Comparison of ENCODE assay signal across 8 cellular contexts in genomic region chr13:51584731-51585191, GRCh38. TPM values are rescaled to one million over a fixed set of nuclear protein-coding genes. Genes with fewer than 3 reads are reported as not detected.
DNase-seq lines count a peak whose midpoint lies in the region; TF ChIP-seq lines count a peak whose summit lies in the region.

No MANE protein-coding gene starts in this region.

- POLR2A ChIA-PET in GM10248 (lab: Yijun Ruan, JAX) = interaction anchor here (1.4 to 3.8 kb wide), 2 partner anchors 132 to 133 kb away, joined by 4 to 26 read pairs; partner anchors contain the start of gene INTS6

- CTCF ChIA-PET in GM10248 (lab: Yijun Ruan, JAX) = interaction anchor here (1.0 to 3.1 kb wide), 4 partner anchors 11 to 29 kb away, joined by 3 to 15 read pairs (median 6); no protein-coding TSS in a partner anchor

- H3K9ac ChIP-seq in GM23248 = peak overlapping the region; percentile 87

- 1 to 2% methylated on average over 30 to 43 of the region's 43 CpGs for whole genome bisulfite sequencing in GM23248 (ENCODE audit: low coverage in 1 of 2, low lambda C conversion rate in 2 of 2, missing lambda C conversion rate in 2 of 2), 2 experiments

- H3K27me3 ChIP-seq in GM23248 (replicated peaks; ENCODE audit: insufficient read depth) (no peaks in the 10 kb centered on the region), kidney epithelial cell (ENCODE audit: control insufficient read depth, insufficient read depth, low read length) (no peaks in the 10 kb centered on the region)

- in situ Hi-C loops in GM23248 (cut with MboI) = no loop called here

- H4K20me1 ChIP-seq in GM23248 (ENCODE audit: insufficient read depth) = no peaks in the 10 kb centered on the region

- H3K9me3 ChIP-seq in GM23248 (ENCODE audit: low read depth) = no peaks in the 10 kb centered on the region

- peak; percentile 60 for DNase-seq in GM10248 (ENCODE audit: extremely low spot score)
- DNase-seq in GM23248 = peak; percentile 77
- peak; percentile 58 for DNase-seq in LHCN-M2 (ENCODE audit: low read depth)
- peak in 44 of 61 donors; percentile 4 to 79 (median 53) for DNase-seq in caudate nucleus (lab: John Stamatoyannopoulos, UW)
- no peak for DNase-seq in kidney epithelial cell (ENCODE audit: low read depth)
- DNase-seq in stimulated activated CD4-positive, alpha-beta T cell treated with anti-CD3 and anti-CD28 coated beads, Interleukin-1b, Interleukin-23, amount 100 ng/mL, for 4 hours (ENCODE audit: low read depth in 2 of 2) = peak; percentile 28 to 44
- DNase-seq in GDM1 (lab: John Stamatoyannopoulos, UW) = no peak

- H3K4me1 ChIP-seq in GM23248 (ENCODE audit: insufficient read depth) = peaks cover 37% of the 10 kb centered on the region

- no peaks in the 10 kb centered on the region for H3K9me2 ChIP-seq in GM23248 (ENCODE audit: insufficient read depth)

- H3K79me2 ChIP-seq in GM23248 (ENCODE audit: insufficient read depth) = peaks cover 54% of the 10 kb centered on the region

- H3K27ac ChIP-seq in GM23248 (peak overlapping the region; percentile 82), VCaP (peak overlapping the region; percentile 88), caudate nucleus (ENCODE audit: low read depth, low read length) (peak overlapping the region; percentile 91)

- peaks cover 32% of the 10 kb centered on the region for H3F3A ChIP-seq in GM23248 (ENCODE audit: insufficient read depth)

- H3K4me2 ChIP-seq in GM23248 (ENCODE audit: unreplicated experiment) = peak overlapping the region; percentile 97

- peak overlapping the region; percentile 69 for H2AFZ ChIP-seq in GM23248

- H3K4me3 ChIP-seq in GM23248 (peak overlapping the region; percentile 99), kidney epithelial cell (ENCODE audit: low read depth, low read length) (peak overlapping the region; percentile 96)

- H3K36me3 ChIP-seq in GM23248 (ENCODE audit: low read depth) = no peaks in the 10 kb centered on the region
- H3K36me3 ChIP-seq in kidney epithelial cell (ENCODE audit: control insufficient read depth, insufficient read depth, low read length) = no peaks in the 10 kb centered on the region

- no peak for TF ChIP-seq CTCF in GM10248 (IDR thresholded peaks at IDR 0.05; ENCODE audit: control extremely low read depth, extremely low read depth, low read depth, missing control alignments)
- TF ChIP-seq CTCF in VCaP (conservative IDR thresholded peaks at IDR 0.05) = 0 out of 2 replicates have a peak, but pooled peaks have one; percentile 1
- TF ChIP-seq CTCF in kidney epithelial cell (IDR thresholded peaks at IDR 0.05; ENCODE audit: insufficient read depth, low read length, poor library complexity, severe bottlenecking) = no peak

RNA-seq across cellular contexts. Expression of gene WDFY2, which starts 0.5 kb away (rescaled TPM):
- 6.9 and 17.1 TPM in 2 replicates for total RNA-seq in GM23248 (2014; rRNA removed; shearing (Covaris generic))
- 11.5 and 14.2 TPM in 2 replicates for polyA plus RNA-seq in GM23248 (2016; fragmentation: Nextera tagmentation; extraction: Ambion mirVana)
- total RNA-seq in LHCN-M2 (2014; rRNA removed) = 7.6 and 8.2 TPM in 2 replicates
- 5.0 TPM for polyA plus RNA-seq in LHCN-M2 (2012)
- total RNA-seq in kidney epithelial cell = 5.8 and 11.1 TPM in 2 replicates

Comparison
In these comparisons a context has a peak if more than half of its experiments do, and no peak if none do; other contexts are left out.
1. DNase-seq: peak in GM10248 (single experiment), GM23248 (single experiment), LHCN-M2 (single experiment), caudate nucleus (44 of 61) and stimulated activated CD4-positive, alpha-beta T cell treated with anti-CD3 and anti-CD28 coated beads, Interleukin-1b, Interleukin-23, amount 100 ng/mL, for 4 hours (2 of 2); none in kidney epithelial cell (single experiment) and GDM1 (single experiment).
2. Peak in every context shown above with its lines, with median percentiles within 50 percentile points of each other: H3K27ac ChIP-seq.